23 cellular contexts compared by ENCODE assay signal in genomic region chr2:121191191-121192170, GRCh38.
DNase-seq lines count a peak whose midpoint lies in the region; ATAC-seq, FAIRE-seq and TF ChIP-seq lines count a peak whose summit lies in the region.
"Had no signal": no experiment of that assay in that cellular context is flagged by ENCODE, and none has a peak within 500 bp of the region (broad histone marks: within the 10 kb centered on the region; RNA-seq: fewer than 3 reads in every experiment).

No MANE protein-coding gene starts in this region.

- H2BK120ac ChIP-seq in mesendoderm (ENCODE audit: low read depth, low read length), result no peak overlapping the region

- WGBS in K562 (ENCODE audit: insufficient coverage, low coverage, missing lambda C conversion rate), result 1% methylated on average over 24 of the region's 25 CpGs
- WGBS in spleen, 5 donors, result 83 to 89% (median 88%) methylated on average over 23 to 25 of the region's 25 CpGs
- no CpG with 5 or more reads among the region's 25 CpGs for WGBS in mesendoderm (ENCODE audit: extremely low coverage, insufficient coverage, low lambda C conversion rate)

- no peaks in the 10 kb centered on the region; the same call in 1 of the 2 replicates for H4K20me1 ChIP-seq in K562 (replicated peaks; ENCODE audit: control insufficient read depth, insufficient read depth, low read length)

- no peak overlapping the region for H3K23ac ChIP-seq in mesendoderm (ENCODE audit: low read length)

- H3K4ac ChIP-seq in mesendoderm (ENCODE audit: low read depth, low read length), result no peak overlapping the region

- DNase-seq in activated naive CD4-positive, alpha-beta T cell treated with anti-CD3 and anti-CD28 coated beads, Interleukin-2, amount 10 ng/mL, durations not matched to agents 7 days and 5 days, result peak; percentile 9
- DNase-seq in activated naive CD4-positive, alpha-beta T cell (lab: John Stamatoyannopoulos, UW), result no peak
- DNase-seq in OCI-M1 (lab: John Stamatoyannopoulos, UW) (peak; percentile 11), K562 (ENCODE audit: extremely low read depth in 1 of 4, low spot score in 3 of 4) (peak in 2 of 4 experiments; percentile 15 to 24), spleen (peak; percentile 70), mesendoderm (no peak), NCI-H2029 (lab: John Stamatoyannopoulos, UW) (no peak)
- DNase-seq: CD4-positive, CD25-positive, alpha-beta regulatory T cell; H9; MV-4-11; NCI-H1105 treated with DMSO at 0.1 percent for 48 hours; NCI-H146; NCI-H1930; NCI-H446; NCI-H524 treated with DMSO at 0.1 percent for 48 hours; NCI-H774; PC-3; SHP77 had no signal

- no peaks in the 10 kb centered on the region for H3K9me1 ChIP-seq in K562 (ENCODE audit: control insufficient read depth, insufficient read depth, low read length)

- TF ChIP-seq CTCF in K562 (IDR thresholded peaks at IDR 0.05 in 2 of 3, conservative IDR thresholded peaks at IDR 0.05 in 1 of 3; ENCODE audit: insufficient read depth in 2 of 3, low read depth in 1 of 3, low read length in 3 of 3) (no peak), spleen (IDR thresholded peaks at IDR 0.05 in 8 of 11, conservative IDR thresholded peaks at IDR 0.05 in 3 of 11) (no peak)

- no peak overlapping the region for H2AK5ac ChIP-seq in mesendoderm (ENCODE audit: low read length)

- no peaks in the 10 kb centered on the region; a peak in 1 of 5 replicates for H3K4me1 ChIP-seq in K562 (replicated peaks in 1 of 2; ENCODE audit: control insufficient read depth in 2 of 2, insufficient read depth in 2 of 2, low read length in 2 of 2)
- peaks cover 0 to 12% (median 0%) of the 10 kb centered on the region in 6 donors for H3K4me1 ChIP-seq in spleen
- H3K4me1 ChIP-seq in mesendoderm (ENCODE audit: control insufficient read depth, low read depth, low read length), result no peaks in the 10 kb centered on the region

- in situ Hi-C loops in K562 (cut with MboI), result no loop called here

- H3K18ac ChIP-seq in mesendoderm (ENCODE audit: low read length), result no peak overlapping the region

- no peak for TF ChIP-seq EP300 in K562 (IDR thresholded peaks at IDR 0.05; ENCODE audit: low read length)

- H3K4me1 Mint-ChIP-seq in activated naive CD4-positive, alpha-beta T cell treated with anti-CD3 and anti-CD28 coated beads, Interleukin-2, amount 10 ng/mL, durations not matched to agents 7 days and 5 days, result peaks cover 3% of the 10 kb centered on the region
- H3K4me1 Mint-ChIP-seq: CD4-positive, CD25-positive, alpha-beta regulatory T cell; IgD-negative memory B cell had no signal

- H3K36me3 Mint-ChIP-seq in activated naive CD4-positive, alpha-beta T cell treated with anti-CD3 and anti-CD28 coated beads, Interleukin-2, amount 10 ng/mL, durations not matched to agents 7 days and 5 days, result no peaks in the 10 kb centered on the region
- H3K36me3 Mint-ChIP-seq: CD4-positive, CD25-positive, alpha-beta regulatory T cell; IgD-negative memory B cell had no signal

- H3K9me3 Mint-ChIP-seq in activated naive CD4-positive, alpha-beta T cell treated with anti-CD3 and anti-CD28 coated beads, Interleukin-2, amount 10 ng/mL, durations not matched to agents 7 days and 5 days, result no peaks in the 10 kb centered on the region
- H3K9me3 Mint-ChIP-seq: CD4-positive, CD25-positive, alpha-beta regulatory T cell; GM23338; H9 had no signal

- H3K27ac ChIP-seq in K562 (ENCODE audit: extremely low read depth, low read depth, low read length) (no peak overlapping the region), spleen (no peak overlapping the region), mesendoderm (ENCODE audit: low read depth, low read length) (no peak overlapping the region)

- no TSS peak for BruUV-seq in K562 (replicated peaks; lab: Mats Ljungman, UMichigan)

- TF ChIP-seq RAD21 in K562 (CRISPR knock-in tag; conservative IDR thresholded peaks at IDR 0.05 in 1 of 2, IDR thresholded peaks at IDR 0.05 in 1 of 2), result no peak

- H3K27ac Mint-ChIP-seq in activated naive CD4-positive, alpha-beta T cell treated with anti-CD3 and anti-CD28 coated beads, Interleukin-2, amount 10 ng/mL, durations not matched to agents 7 days and 5 days, result no peak overlapping the region
- H3K27ac Mint-ChIP-seq: CD4-positive, CD25-positive, alpha-beta regulatory T cell; GM23338; IgD-negative memory B cell had no signal

- no peak overlapping the region for H2BK15ac ChIP-seq in mesendoderm (replicated peaks; ENCODE audit: low read depth)

- H3K36me3 ChIP-seq in K562 (ENCODE audit: control insufficient read depth, insufficient read depth, low read length) (no peaks in the 10 kb centered on the region), spleen (no peaks in the 10 kb centered on the region), mesendoderm (ENCODE audit: control insufficient read depth, insufficient read depth, low read length) (no peaks in the 10 kb centered on the region)

- H3K4me3 ChIP-seq in K562 (no peak overlapping the region), spleen (no peak overlapping the region), mesendoderm (ENCODE audit: low read length) (no peak overlapping the region)
- H3K4me3 ChIP-seq: GM23338 had no signal

- H3K9me3 ChIP-seq in K562 (replicated peaks; ENCODE audit: control insufficient read depth, insufficient read depth, low read depth, low read length) (no peaks in the 10 kb centered on the region), spleen (no peaks in the 10 kb centered on the region)

- POLR2A ChIA-PET in K562 (lab: Yijun Ruan, JAX), result no interaction called here

- H3K56ac ChIP-seq in mesendoderm (ENCODE audit: low read length), result no peak overlapping the region

- no peaks in the 10 kb centered on the region for H3K27me3 Mint-ChIP-seq in activated naive CD4-positive, alpha-beta T cell treated with anti-CD3 and anti-CD28 coated beads, Interleukin-2, amount 10 ng/mL, durations not matched to agents 7 days and 5 days
- H3K27me3 Mint-ChIP-seq: CD4-positive, CD25-positive, alpha-beta regulatory T cell; IgD-negative memory B cell had no signal

- intact Hi-C loops in K562 (cut with micrococcal nuclease) (no loop called here), spleen (cut with DNase I; ENCODE audit: low total_unique reads) (no loop called here)

- no peak overlapping the region for H4K5ac ChIP-seq in mesendoderm (ENCODE audit: low read length)

- no peak for TF ChIP-seq POLR2A in K562 (conservative IDR thresholded peaks at IDR 0.05)
- TF ChIP-seq POLR2A in spleen (IDR thresholded peaks at IDR 0.05), result no peak

- no peaks in the 10 kb centered on the region for H3K79me1 ChIP-seq in mesendoderm (ENCODE audit: low read length)

- H3K4me2 ChIP-seq in K562 (ENCODE audit: insufficient read depth, low read length), result no peak overlapping the region
- no peak overlapping the region for H3K4me2 ChIP-seq in mesendoderm (ENCODE audit: low read length)
- H3K4me2 ChIP-seq: GM23338 had no signal

- no peak overlapping the region for H3K9ac ChIP-seq in K562 (ENCODE audit: insufficient read depth in 1 of 2, low read depth in 2 of 2, low read length in 2 of 2)
- no peak overlapping the region for H3K9ac ChIP-seq in mesendoderm (ENCODE audit: low read length)

- H4K8ac ChIP-seq in mesendoderm (ENCODE audit: low read depth, low read length), result no peak overlapping the region

- no peak overlapping the region for H3K4me3 Mint-ChIP-seq in activated naive CD4-positive, alpha-beta T cell treated with anti-CD3 and anti-CD28 coated beads, Interleukin-2, amount 10 ng/mL, durations not matched to agents 7 days and 5 days
- H3K4me3 Mint-ChIP-seq: GM23338, H9, IgD-negative memory B cell had no signal

- H2AFZ ChIP-seq in K562 (ENCODE audit: low read depth, low read length), result no peak overlapping the region
- H2AFZ ChIP-seq: GM23338 had no signal

- H2BK5ac ChIP-seq in mesendoderm (ENCODE audit: low read length), result no peak overlapping the region

- CTCF ChIA-PET in activated naive CD4-positive, alpha-beta T cell treated with anti-CD3 and anti-CD28 coated beads, Interleukin-2, amount 10 ng/mL, durations not matched to agents 7 days and 5 days (lab: Charles Lee), result no interaction called here
- CTCF ChIA-PET in K562 (lab: Yijun Ruan, JAX; ENCODE audit: low intra/inter-chr PET ratio), result no interaction called here

- no peak; the same call in 2 of the 3 replicates for ATAC-seq in K562
- no peak for ATAC-seq in HG03457 (IDR thresholded peaks at IDR 0.05; ENCODE audit: unreplicated experiment)
- ATAC-seq: GM23338, PC-3 had no signal

- H3K79me2 ChIP-seq in K562 (ENCODE audit: control insufficient read depth, insufficient read depth, low read length) (no peaks in the 10 kb centered on the region), mesendoderm (ENCODE audit: control insufficient read depth, insufficient read depth, low read length) (no peaks in the 10 kb centered on the region)

- H3K27me3 ChIP-seq in K562 (ENCODE audit: control insufficient read depth in 2 of 2, insufficient read depth in 2 of 2, low read length in 2 of 2) (peaks cover 19 to 59% of the 10 kb centered on the region in 2 experiments), spleen (replicated peaks in 1 of 7) (no peaks in the 10 kb centered on the region), mesendoderm (ENCODE audit: insufficient read depth, low read length, poor library complexity) (no peaks in the 10 kb centered on the region)

- FAIRE-seq in K562 (lab: Jason Lieb, UNC), result peak; percentile 73
- FAIRE-seq: D721Med, GM18507 had no signal

TF ChIP-seq in K562, 482 proteins besides CTCF, POLR2A, EP300 and RAD21 (continues in another document):
- no peak for TF ChIP-seq NR2C2 (CRISPR knock-in tag; IDR thresholded peaks at IDR 0.05)
- TF ChIP-seq NR2C2 (tag; IDR thresholded peaks at IDR 0.05), result no peak
- no peak for TF ChIP-seq MBD1 (CRISPR knock-in tag; IDR thresholded peaks at IDR 0.05)
- TF ChIP-seq FOXK1 (CRISPR knock-in tag; IDR thresholded peaks at IDR 0.05; ENCODE audit: borderline replicate concordance), result no peak
- TF ChIP-seq ZNF212 (CRISPR knock-in tag; IDR thresholded peaks at IDR 0.05), result no peak
- TF ChIP-seq SMARCC2 (IDR thresholded peaks at IDR 0.05; ENCODE audit: low read depth), result no peak
- TF ChIP-seq GABPB1 (CRISPR knock-in tag; IDR thresholded peaks at IDR 0.05), result no peak
- TF ChIP-seq RBM39 (optimal IDR thresholded peaks at IDR 0.05; ENCODE audit: low read depth, low read length), result no peak
- no peak for TF ChIP-seq PHF20 (IDR thresholded peaks at IDR 0.05; ENCODE audit: partially characterized antibody)
- no peak for TF ChIP-seq ZC3H4 (CRISPR knock-in tag; IDR thresholded peaks at IDR 0.05; ENCODE audit: borderline replicate concordance)

Comparison
In these comparisons a context has a peak if more than half of its experiments do, and no peak if none do; other contexts are left out.
1. DNase-seq: peak in activated naive CD4-positive, alpha-beta T cell treated with anti-CD3 and anti-CD28 coated beads, Interleukin-2, amount 10 ng/mL, durations not matched to agents 7 days and 5 days (single experiment), OCI-M1 (single experiment) and spleen (single experiment); none in activated naive CD4-positive, alpha-beta T cell (0 of 4), mesendoderm (single experiment) and NCI-H2029 (single experiment).